In genomic region chr4:121950212-121950679, GRCh38 we compare ENCODE assay signal across 8 cellular contexts. TPM values are rescaled to one million over a fixed set of nuclear protein-coding genes. Genes with fewer than 3 reads are reported as not detected.
DNase-seq lines count a peak whose midpoint lies in the region; ATAC-seq lines count a peak whose summit lies in the region.

No MANE protein-coding gene starts in this region.

- H3K4me3 ChIP-seq in mucosa of stomach (ENCODE audit: low read length): peak overlapping the region; percentile 14

- peak; percentile 67 for DNase-seq in NCI-H82 (lab: John Stamatoyannopoulos, UW)
- no peak for DNase-seq in NCI-H82 treated with DMSO at 0.1 percent for 48 hours (lab: John Stamatoyannopoulos, UW; ENCODE audit: unreplicated experiment)
- peak; percentile 74 for DNase-seq in NCI-H345 (lab: John Stamatoyannopoulos, UW)
- peak; percentile 69 for DNase-seq in activated CD8-positive, alpha-beta memory T cell treated with anti-CD3 and anti-CD28 coated beads, Interleukin-2, amount 50 U/mL, for 24 hours (ENCODE audit: extremely low read depth)
- peak; percentile 64 to 84 for DNase-seq in stimulated activated CD8-positive, alpha-beta memory T cell treated with anti-CD3 and anti-CD28 coated beads, Interleukin-4, amount 100 ng/mL, for 4 hours (ENCODE audit: low read depth in 2 of 2, low spot score in 1 of 2)

- H3K9me3 ChIP-seq in mucosa of stomach (ENCODE audit: control insufficient read depth, low read length): no peaks in the 10 kb centered on the region

- peaks cover 47% of the 10 kb centered on the region for H3K27me3 ChIP-seq in mucosa of stomach (ENCODE audit: control insufficient read depth, insufficient read depth, low read length)

- no peaks in the 10 kb centered on the region for H3K36me3 ChIP-seq in mucosa of stomach (ENCODE audit: control insufficient read depth, insufficient read depth, low read length)

- H3K9ac ChIP-seq in mucosa of stomach (ENCODE audit: low read length): peak overlapping the region; percentile 41

- H3K4me1 ChIP-seq in mucosa of stomach (ENCODE audit: control insufficient read depth, insufficient read depth, low read length): peaks cover 14% of the 10 kb centered on the region

- peak; percentile 89 for ATAC-seq in HG02884 (IDR thresholded peaks at IDR 0.05; ENCODE audit: unreplicated experiment)
- peak; percentile 74 for ATAC-seq in esophagus mucosa

RNA-seq across cellular contexts. Expression of gene TRPC3, which starts 1.6 kb away (rescaled TPM):
- not detected for total RNA-seq in esophagus mucosa
